In the genomic region with DNA sequence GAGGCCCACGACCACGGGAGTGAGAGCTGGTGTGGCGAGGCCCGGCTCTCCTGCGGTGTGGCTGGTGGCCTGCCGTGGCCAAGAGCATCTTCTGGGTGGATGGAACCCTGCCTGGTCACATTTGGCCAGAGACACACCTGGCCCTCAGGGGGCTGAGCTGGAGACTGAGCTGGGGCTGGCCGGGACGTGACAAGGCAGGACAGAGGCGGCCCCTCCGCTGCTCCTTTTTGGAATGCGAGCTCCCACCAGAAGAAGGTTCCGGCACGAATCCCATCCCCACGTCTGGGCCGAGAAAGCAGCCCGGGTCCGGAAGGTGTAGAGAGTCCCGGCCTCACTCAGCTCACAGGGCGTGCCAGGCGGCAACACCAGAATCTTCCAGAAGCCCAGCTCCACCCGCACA, we compare ENCODE assay signal across 1 cellular context.
TF ChIP-seq lines count a peak whose summit lies in the region.

No MANE protein-coding gene starts in this region.

TF ChIP-seq in endothelial cell of umbilical vein, 7 proteins besides CTCF, POLR2A, EP300 and RAD21 (continued from another document):
- TF ChIP-seq FOS (IDR thresholded peaks at IDR 0.05; ENCODE audit: borderline replicate concordance, insufficient read depth, low read length) (no peak), GATA2 (IDR thresholded peaks at IDR 0.05; ENCODE audit: insufficient read depth, insufficient read length, low read depth, low read length) (no peak), POLR2AphosphoS5 (IDR thresholded peaks at IDR 0.05; ENCODE audit: insufficient read depth, low read depth, low read length) (no peak)
- TF ChIP-seq, protein P1, sequence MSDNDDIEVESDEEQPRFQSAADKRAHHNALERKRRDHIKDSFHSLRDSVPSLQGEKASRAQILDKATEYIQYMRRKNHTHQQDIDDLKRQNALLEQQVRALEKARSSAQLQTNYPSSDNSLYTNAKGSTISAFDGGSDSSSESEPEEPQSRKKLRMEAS (IDR thresholded peaks at IDR 0.05; ENCODE audit: insufficient read depth, insufficient read length), result no peak
